In the genomic region with DNA sequence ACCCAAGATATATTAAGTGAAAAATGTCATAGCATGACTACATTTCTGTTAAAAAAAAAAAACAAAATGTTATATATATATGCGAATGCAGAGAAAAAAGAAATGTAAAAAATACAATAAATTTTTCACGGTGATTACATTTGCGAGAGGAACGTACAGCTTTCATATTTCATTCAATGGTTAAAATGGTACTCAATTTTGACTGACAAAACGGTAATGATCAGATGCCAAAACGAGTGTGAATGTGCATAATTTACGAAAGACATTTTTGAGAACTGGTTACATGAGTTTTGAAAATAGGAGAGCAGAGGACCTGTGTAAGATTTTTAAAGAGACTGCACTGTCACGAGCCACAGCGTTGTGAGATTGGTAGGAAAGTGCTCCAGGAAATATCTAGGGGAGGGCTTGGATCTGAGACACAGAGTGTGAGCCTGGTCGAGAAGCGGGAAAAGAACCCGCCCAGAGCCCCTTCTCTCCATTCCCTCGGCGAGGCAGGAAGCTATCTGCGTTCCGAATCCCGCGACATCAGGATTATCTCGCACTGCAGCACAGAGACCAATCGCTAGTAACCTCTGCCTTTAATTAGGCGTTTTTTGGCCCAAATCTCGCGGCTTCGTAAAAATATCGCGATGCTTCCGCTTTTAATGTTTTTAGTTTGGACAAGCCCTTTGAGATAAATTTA, we compare ENCODE assay signal across 8 cellular contexts. TPM values are rescaled to one million over a fixed set of nuclear protein-coding genes. Genes with fewer than 3 reads are reported as not detected.
DNase-seq lines count a peak whose midpoint lies in the region; ATAC-seq and TF ChIP-seq lines count a peak whose summit lies in the region.

No MANE protein-coding gene starts in this region.

- H3K9me3 ChIP-seq in SU-DHL-6 (ENCODE audit: insufficient read depth, low read length) = no peaks in the 10 kb centered on the region
- H3K9me3 ChIP-seq in parathyroid adenoma (ENCODE audit: control insufficient read depth, low read length) = no peaks in the 10 kb centered on the region
- H3K9me3 ChIP-seq in tibial nerve = no peaks in the 10 kb centered on the region

- peak; percentile 48 to 80 for TF ChIP-seq POLR2A in tibial nerve (IDR thresholded peaks at IDR 0.05)

- H2AFZ ChIP-seq in SU-DHL-6 (ENCODE audit: low read depth, low read length, severe bottlenecking) (peak overlapping the region; percentile 96), parathyroid adenoma (peak overlapping the region; percentile 98)

- no peaks in the 10 kb centered on the region for H4K20me1 ChIP-seq in SU-DHL-6 (ENCODE audit: low read depth, low read length)

- H3F3A ChIP-seq in SU-DHL-6 (ENCODE audit: insufficient read depth) = peaks cover 48% of the 10 kb centered on the region

- H3K27me3 ChIP-seq in SU-DHL-6 (ENCODE audit: low read length) (no peaks in the 10 kb centered on the region), parathyroid adenoma (ENCODE audit: control insufficient read depth, insufficient read depth, low read length) (no peaks in the 10 kb centered on the region), tibial nerve (no peaks in the 10 kb centered on the region)

- H3K36me3 ChIP-seq in SU-DHL-6 (ENCODE audit: low read length) (0 out of 2 replicates have a peak, but pooled peaks cover 4% of the 10 kb centered on the region), parathyroid adenoma (ENCODE audit: control insufficient read depth, insufficient read depth, low read length) (no peaks in the 10 kb centered on the region), tibial nerve (no peaks in the 10 kb centered on the region)

- H3K9ac ChIP-seq in SU-DHL-6 (ENCODE audit: low read length) (peak overlapping the region; percentile 75), parathyroid adenoma (no peak overlapping the region)

- H3K4me3 ChIP-seq in GM12865 (ENCODE audit: low read depth, low read length) (peak overlapping the region; percentile 75), SU-DHL-6 (ENCODE audit: insufficient read depth, low read length, poor library complexity, severe bottlenecking) (peak overlapping the region; percentile 71), parathyroid adenoma (ENCODE audit: low read depth, low read length) (peak overlapping the region; percentile 99), tibial nerve (peak overlapping the region; percentile 61 to 76 (median 73))

- TF ChIP-seq CTCF in GM12865 (IDR thresholded peaks at IDR 0.05; ENCODE audit: insufficient read depth, low read depth, low read length, missing control alignments) (no peak), SU-DHL-6 (IDR thresholded peaks at IDR 0.05; ENCODE audit: insufficient read depth, low read length, poor library complexity, severe bottlenecking) (no peak), parathyroid adenoma (IDR thresholded peaks at IDR 0.05) (no peak), tibial nerve (IDR thresholded peaks at IDR 0.05) (no peak)

- H3K79me2 ChIP-seq in SU-DHL-6 (ENCODE audit: insufficient read depth, low read length) (no peaks in the 10 kb centered on the region), parathyroid adenoma (no peaks in the 10 kb centered on the region)

- DNase-seq in GM12865 (ENCODE audit: low read depth) = peak; percentile 97
- DNase-seq in NCI-H1417 (lab: John Stamatoyannopoulos, UW) = peak; percentile 88 to 98 (median 97)
- DNase-seq in cardiac septum (ENCODE audit: low spot score) = peak; percentile 94
- peak; percentile 91 to 92 for DNase-seq in tibial nerve (ENCODE audit: low spot score in 2 of 2)

- H3K4me2 ChIP-seq in SU-DHL-6 (ENCODE audit: low read depth, low read length, poor library complexity, severe bottlenecking) (peak overlapping the region; percentile 85), parathyroid adenoma (ENCODE audit: low read length) (peak overlapping the region; percentile 99)

- peak; percentile 67 for ATAC-seq in HG02759 (IDR thresholded peaks at IDR 0.05; ENCODE audit: unreplicated experiment)

- peak overlapping the region; percentile 81 for H3K27ac ChIP-seq in SU-DHL-6 (ENCODE audit: low read depth, low read length)
- H3K27ac ChIP-seq in adipose tissue (ENCODE audit: low read depth, low read length) = peak overlapping the region; percentile 7
- H3K27ac ChIP-seq in parathyroid adenoma = peak overlapping the region; percentile 97
- H3K27ac ChIP-seq in tibial nerve = peak overlapping the region; percentile 97 to 100 (median 98)

- H3K9me2 ChIP-seq in SU-DHL-6 (replicated peaks; ENCODE audit: insufficient read depth, low read length) = no peaks in the 10 kb centered on the region

- H3K4me1 ChIP-seq in parathyroid adenoma (no peaks in the 10 kb centered on the region), tibial nerve (peaks cover 0 to 7% (median 0%) of the 10 kb centered on the region in 4 donors)

- WGBS in adipose tissue, 3 donors = 7 to 12% (median 10%) methylated on average over 27 of the region's 27 CpGs
- WGBS in tibial nerve, 2 donors = 10 to 11% methylated on average over 27 of the region's 27 CpGs

- intact Hi-C loops in cardiac septum (cut with DNase I) = loop anchor here (1.0 to 10.0 kb wide), 2 partner anchors 14 to 90 kb away; no protein-coding TSS in a partner anchor

- TF ChIP-seq EP300 in tibial nerve (IDR thresholded peaks at IDR 0.05) = peak in 1 of 2 donors; percentile 83

RNA-seq across cellular contexts. Expression of gene TRIM27, which starts 28.5 kb away (rescaled TPM):
- polyA plus RNA-seq in adipose tissue = 10 to 100 TPM; 25.9 to 33.3 (median 26.2) TPM
- total RNA-seq in cardiac septum (21.0 TPM), tibial nerve (10 to 100 TPM; 57.5 to 90.9 (median 72.4) TPM)

Comparison
In these comparisons a context has a peak if more than half of its experiments do, and no peak if none do; other contexts are left out.
1. Peak in every context shown above with its lines: DNase-seq, ATAC-seq, H3K4me3 ChIP-seq and H3K27ac ChIP-seq.
2. H3K27ac ChIP-seq: peak in every context shown above with its lines; median percentile 98 in tibial nerve; 97 in parathyroid adenoma; 81 in SU-DHL-6; 7 in adipose tissue.